Comparison of ENCODE assay signal across 25 cellular contexts in the genomic region with DNA sequence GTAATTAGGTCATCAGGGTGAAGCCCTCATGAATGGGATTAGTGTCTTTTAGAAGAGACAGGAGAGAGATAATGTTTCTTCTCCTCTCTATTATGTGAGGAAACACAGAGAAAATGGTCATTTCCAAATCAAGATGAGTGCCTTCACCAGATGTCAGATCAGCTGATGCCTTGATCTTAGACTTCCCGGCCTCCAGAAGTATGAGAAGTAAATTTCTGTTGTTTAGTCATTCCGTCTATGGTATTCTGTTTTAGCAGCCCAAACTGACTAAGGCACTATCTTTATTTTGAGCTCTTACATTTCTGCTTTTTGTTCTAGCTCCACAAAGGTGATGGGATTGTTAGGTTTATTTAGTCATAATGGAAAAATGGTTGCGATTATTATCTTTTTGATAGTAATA.
"Had no signal": no experiment of that assay in that cellular context is flagged by ENCODE, and none has a peak within 500 bp of the region (broad histone marks: within the 10 kb centered on the region; RNA-seq: fewer than 3 reads in every experiment).

No MANE protein-coding gene starts in this region.

- H3K4me2 ChIP-seq: hepatocyte, neural progenitor cell had no signal

- H3K4me3 ChIP-seq: coronary artery, dorsolateral prefrontal cortex, gastroesophageal sphincter, hepatocyte, neural progenitor cell, right atrium auricular region, spleen, transverse colon, uterus had no signal

- H3K27ac ChIP-seq: dorsolateral prefrontal cortex, gastroesophageal sphincter, neural progenitor cell, right atrium auricular region, spleen, uterus had no signal

- H3K36me3 ChIP-seq: gastroesophageal sphincter, neural progenitor cell, right atrium auricular region, spleen, transverse colon, uterus had no signal

- H3K27me3 ChIP-seq: dorsolateral prefrontal cortex, gastroesophageal sphincter, hepatocyte, neural progenitor cell, right atrium auricular region, spleen, transverse colon, uterus had no signal

- ATAC-seq: gastroesophageal sphincter, left cardiac atrium, natural killer cell, T-helper 17 cell had no signal

- H3K9ac ChIP-seq: neural progenitor cell had no signal

- H3K9me3 ChIP-seq: gastroesophageal sphincter, right atrium auricular region, spleen, transverse colon, uterus had no signal

- H3K4me1 ChIP-seq: spleen, uterus had no signal

- DNase-seq: activated CD4-positive, alpha-beta memory T cell treated with anti-CD3 and anti-CD28 coated beads for 36 hours; activated CD4-positive, alpha-beta T cell treated with anti-CD3 and anti-CD28 coated beads, Interleukin-2, amount 10 ng/mL, durations not matched to agents 24 days and 14 days; activated CD4-positive, CD25-positive, alpha-beta regulatory T cell treated with anti-CD3 and anti-CD28 coated beads, Interleukin-2, amount 50 U/mL, for 72 hours; activated CD8-positive, alpha-beta memory T cell treated with anti-CD3 and anti-CD28 coated beads, Interleukin-2, amount 50 U/mL, for 4 hours; activated gamma-delta T cell; activated naive CD4-positive, alpha-beta T cell treated with anti-CD3 and anti-CD28 coated beads, Interleukin-2, amount 10 ng/mL, durations not matched to agents 7 days and 5 days; activated naive CD8-positive, alpha-beta T cell treated with anti-CD3 and anti-CD28 coated beads, Interleukin-2, amount 10 ng/mL, durations not matched to agents 7 days and 5 days; activated T-cell treated with anti-CD3 and anti-CD28 coated beads, Interleukin-2, amount 50 U/mL, for 24 hours; amniotic stem cell; dorsolateral prefrontal cortex; effector memory CD4-positive, alpha-beta T cell; left cardiac atrium; natural killer cell; occipital lobe; spleen; stimulated activated naive CD4-positive, alpha-beta T cell; T-helper 17 cell; T1000; transverse colon; uterus had no signal

- H2AFZ ChIP-seq: hepatocyte, neural progenitor cell had no signal

- H3K79me2 ChIP-seq: hepatocyte had no signal
